Comparison of ENCODE assay signal across 10 cellular contexts in the genomic region with DNA sequence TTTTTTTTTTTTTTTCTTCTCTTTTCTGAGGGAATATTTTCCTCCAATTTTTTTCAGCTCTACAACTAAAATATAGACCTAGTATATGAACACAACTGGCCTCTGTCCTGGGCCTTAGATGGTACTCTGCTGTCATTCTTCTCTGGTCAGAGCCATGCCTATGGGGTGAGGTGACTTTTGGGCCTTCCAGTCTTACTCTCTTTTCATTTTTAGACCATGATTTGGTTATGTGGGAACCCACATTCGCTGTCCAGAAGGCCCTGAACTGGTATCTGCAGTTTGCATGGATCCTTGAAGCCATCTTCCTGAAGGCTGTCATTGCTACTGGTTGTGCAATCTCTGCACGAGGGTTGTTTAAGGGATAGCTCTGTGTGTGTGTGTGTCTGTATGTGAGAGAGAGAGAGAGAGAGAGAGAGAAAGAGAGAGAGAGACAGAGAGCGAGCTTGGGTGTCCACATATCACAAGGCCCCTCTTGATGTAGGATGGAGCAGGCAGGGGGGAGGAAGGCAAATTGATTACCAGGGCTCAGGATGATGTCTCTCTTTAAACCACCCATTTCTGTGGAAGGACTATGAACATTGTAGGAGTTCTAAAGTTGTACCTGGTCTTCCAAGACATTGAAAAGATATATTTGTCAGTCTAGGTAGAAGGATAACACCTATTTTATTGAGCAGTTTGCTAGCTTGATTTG. TPM values are rescaled to one million over a fixed set of nuclear protein-coding genes. Genes with fewer than 3 reads are reported as not detected.
A peak's percentile ranks its signal among the peaks of the same experiment; 100 is the strongest.
DNase-seq lines count a peak whose midpoint lies in the region; ATAC-seq and TF ChIP-seq lines count a peak whose summit lies in the region.
"Had no signal": no experiment of that assay in that cellular context is flagged by ENCODE, and none has a peak within 500 bp of the region (broad histone marks: within the 10 kb centered on the region; RNA-seq: fewer than 3 reads in every experiment).

No MANE protein-coding gene starts in this region.

- H3K36me3 Mint-ChIP-seq in activated CD4-positive, alpha-beta T cell treated with anti-CD3 and anti-CD28 coated beads for 36 hours (ENCODE audit: low read depth): peaks cover 82% of the 10 kb centered on the region
- H3K36me3 Mint-ChIP-seq in activated CD8-positive, alpha-beta T cell treated with anti-CD3 and anti-CD28 coated beads for 36 hours (ENCODE audit: low read depth): peaks cover 83% of the 10 kb centered on the region

- CTCF ChIA-PET in activated CD4-positive, alpha-beta T cell treated with anti-CD3 and anti-CD28 coated beads for 36 hours (lab: Charles Lee): interaction anchor here (1.0 to 1.9 kb wide), 4 partner anchors 15 to 31 kb away, joined by 3 to 5 read pairs (median 5); no protein-coding TSS in a partner anchor
- CTCF ChIA-PET in activated CD8-positive, alpha-beta T cell treated with anti-CD3 and anti-CD28 coated beads for 36 hours (lab: Charles Lee): interaction anchor here (0.7 to 1.8 kb wide), 5 partner anchors 16 to 294 kb away, joined by 3 to 4 read pairs (median 4); no protein-coding TSS in a partner anchor

- POLR2A ChIA-PET in activated CD4-positive, alpha-beta T cell treated with anti-CD3 and anti-CD28 coated beads for 36 hours (lab: Charles Lee): interaction anchor here (0.5 to 0.6 kb wide), 3 partner anchors 10 to 47 kb away, joined by 3 to 9 read pairs (median 6); no protein-coding TSS in a partner anchor
- POLR2A ChIA-PET in activated CD8-positive, alpha-beta T cell treated with anti-CD3 and anti-CD28 coated beads for 36 hours (lab: Charles Lee): interaction anchor here (0.6 to 4.8 kb wide), 16 partner anchors 8 to 291 kb away, joined by 3 to 51 read pairs (median 5); no protein-coding TSS in a partner anchor

- DNase-seq in activated CD4-positive, alpha-beta T cell treated with anti-CD3 and anti-CD28 coated beads for 36 hours: no peak
- no peak for DNase-seq in activated CD4-positive, alpha-beta T cell treated with anti-CD3 and anti-CD28 coated beads, Interleukin-2, amount 50 U/mL, for 1 hour
- no peak for DNase-seq in activated CD8-positive, alpha-beta T cell treated with anti-CD3 and anti-CD28 coated beads for 36 hours
- no peak for DNase-seq in left ventricle myocardium inferior
- no peak for DNase-seq in NCI-H1105 treated with DMSO at 0.1 percent for 48 hours (lab: John Stamatoyannopoulos, UW)
- DNase-seq in KG1 (lab: John Stamatoyannopoulos, UW): no peak
- DNase-seq: NCI-H446 had no signal

- TF ChIP-seq CTCF in activated CD8-positive, alpha-beta T cell treated with anti-CD3 and anti-CD28 coated beads for 36 hours (IDR thresholded peaks at IDR 0.05): no peak
- TF ChIP-seq CTCF in left ventricle myocardium inferior (IDR thresholded peaks at IDR 0.05; ENCODE audit: borderline replicate concordance): no peak

- no peaks in the 10 kb centered on the region for H3K27me3 ChIP-seq in left ventricle myocardium inferior (ENCODE audit: low read depth)
- H3K27me3 ChIP-seq in subcutaneous abdominal adipose tissue (ENCODE audit: control insufficient read depth in 5 of 5, insufficient read depth in 4 of 5, low read length in 5 of 5): no peaks in the 10 kb centered on the region

- H3K4me1 ChIP-seq in left ventricle myocardium inferior: peaks cover 100% of the 10 kb centered on the region
- peaks cover 0 to 83% (median 82%) of the 10 kb centered on the region in 5 donors for H3K4me1 ChIP-seq in subcutaneous abdominal adipose tissue (ENCODE audit: control insufficient read depth in 5 of 5, insufficient read depth in 5 of 5, low read length in 5 of 5)
- H3K4me1 ChIP-seq: parathyroid adenoma had no signal

- no peaks in the 10 kb centered on the region for H3K9me3 Mint-ChIP-seq in activated CD4-positive, alpha-beta T cell treated with anti-CD3 and anti-CD28 coated beads for 36 hours (ENCODE audit: low read depth)
- no peaks in the 10 kb centered on the region for H3K9me3 Mint-ChIP-seq in activated CD8-positive, alpha-beta T cell treated with anti-CD3 and anti-CD28 coated beads for 36 hours

- H3K27ac Mint-ChIP-seq in activated CD4-positive, alpha-beta T cell treated with anti-CD3 and anti-CD28 coated beads for 36 hours: peak overlapping the region; percentile 94
- H3K27ac Mint-ChIP-seq in activated CD8-positive, alpha-beta T cell treated with anti-CD3 and anti-CD28 coated beads for 36 hours: peak overlapping the region; percentile 96

- H3K9ac ChIP-seq in subcutaneous abdominal adipose tissue (ENCODE audit: low read length in 5 of 5): no peak overlapping the region
- H3K9ac ChIP-seq: parathyroid adenoma had no signal

- H3K27ac ChIP-seq in left ventricle myocardium inferior (replicated peaks) (peak overlapping the region; percentile 99), subcutaneous abdominal adipose tissue (ENCODE audit: low read depth, low read length) (peak overlapping the region; percentile 92)
- H3K27ac ChIP-seq: parathyroid adenoma had no signal

- intact Hi-C loops in activated CD4-positive, alpha-beta T cell treated with anti-CD3 and anti-CD28 coated beads for 36 hours (cut with DNase I, micrococcal nuclease): no loop called here
- intact Hi-C loops in activated CD8-positive, alpha-beta T cell treated with anti-CD3 and anti-CD28 coated beads for 36 hours (cut with micrococcal nuclease): no loop called here
- intact Hi-C loops in left ventricle myocardium inferior (cut with micrococcal nuclease): no loop called here

- peak; percentile 5 for ATAC-seq in activated CD4-positive, alpha-beta T cell treated with anti-CD3 and anti-CD28 coated beads for 36 hours
- peak; percentile 4 for ATAC-seq in activated CD8-positive, alpha-beta T cell treated with anti-CD3 and anti-CD28 coated beads for 36 hours
- no peak for ATAC-seq in HG02852 (IDR thresholded peaks at IDR 0.05; ENCODE audit: unreplicated experiment)

- H3K4me3 Mint-ChIP-seq in activated CD4-positive, alpha-beta T cell treated with anti-CD3 and anti-CD28 coated beads for 36 hours: peak overlapping the region; percentile 99
- peak overlapping the region; percentile 88 for H3K4me3 Mint-ChIP-seq in activated CD8-positive, alpha-beta T cell treated with anti-CD3 and anti-CD28 coated beads for 36 hours

- H3K27me3 Mint-ChIP-seq in activated CD4-positive, alpha-beta T cell treated with anti-CD3 and anti-CD28 coated beads for 36 hours: no peaks in the 10 kb centered on the region
- no peaks in the 10 kb centered on the region for H3K27me3 Mint-ChIP-seq in activated CD8-positive, alpha-beta T cell treated with anti-CD3 and anti-CD28 coated beads for 36 hours

- H3K4me3 ChIP-seq in left ventricle myocardium inferior: peak overlapping the region; percentile 92
- peak overlapping the region in 2 of 5 donors; percentile 7 to 17 for H3K4me3 ChIP-seq in subcutaneous abdominal adipose tissue (ENCODE audit: low read depth in 1 of 5, low read length in 5 of 5)

- no peaks in the 10 kb centered on the region for H3K36me3 ChIP-seq in left ventricle myocardium inferior
- no peaks in the 10 kb centered on the region for H3K36me3 ChIP-seq in subcutaneous abdominal adipose tissue (ENCODE audit: control insufficient read depth in 5 of 5, insufficient read depth in 5 of 5, low read length in 5 of 5)

- H3K9me3 ChIP-seq in left ventricle myocardium inferior (replicated peaks) (no peaks in the 10 kb centered on the region), subcutaneous abdominal adipose tissue (ENCODE audit: control insufficient read depth in 5 of 5, low read length in 5 of 5) (no peaks in the 10 kb centered on the region)

- H3K4me1 Mint-ChIP-seq in activated CD4-positive, alpha-beta T cell treated with anti-CD3 and anti-CD28 coated beads for 36 hours: peaks cover 81% of the 10 kb centered on the region
- peaks cover 67% of the 10 kb centered on the region for H3K4me1 Mint-ChIP-seq in activated CD8-positive, alpha-beta T cell treated with anti-CD3 and anti-CD28 coated beads for 36 hours (ENCODE audit: low read depth)

RNA-seq across cellular contexts. Expression of a gene that starts 6.9 kb away (rescaled TPM):
- 10 to 100 TPM; 45.5 to 46.6 TPM for total RNA-seq in activated CD4-positive, alpha-beta T cell treated with anti-CD3 and anti-CD28 coated beads for 36 hours
- total RNA-seq in activated CD8-positive, alpha-beta T cell treated with anti-CD3 and anti-CD28 coated beads for 36 hours: 10 to 100 TPM; 49.1 to 50.0 TPM
- total RNA-seq in left ventricle myocardium inferior: 144 TPM
